9 cellular contexts compared by ENCODE assay signal in the genomic region with DNA sequence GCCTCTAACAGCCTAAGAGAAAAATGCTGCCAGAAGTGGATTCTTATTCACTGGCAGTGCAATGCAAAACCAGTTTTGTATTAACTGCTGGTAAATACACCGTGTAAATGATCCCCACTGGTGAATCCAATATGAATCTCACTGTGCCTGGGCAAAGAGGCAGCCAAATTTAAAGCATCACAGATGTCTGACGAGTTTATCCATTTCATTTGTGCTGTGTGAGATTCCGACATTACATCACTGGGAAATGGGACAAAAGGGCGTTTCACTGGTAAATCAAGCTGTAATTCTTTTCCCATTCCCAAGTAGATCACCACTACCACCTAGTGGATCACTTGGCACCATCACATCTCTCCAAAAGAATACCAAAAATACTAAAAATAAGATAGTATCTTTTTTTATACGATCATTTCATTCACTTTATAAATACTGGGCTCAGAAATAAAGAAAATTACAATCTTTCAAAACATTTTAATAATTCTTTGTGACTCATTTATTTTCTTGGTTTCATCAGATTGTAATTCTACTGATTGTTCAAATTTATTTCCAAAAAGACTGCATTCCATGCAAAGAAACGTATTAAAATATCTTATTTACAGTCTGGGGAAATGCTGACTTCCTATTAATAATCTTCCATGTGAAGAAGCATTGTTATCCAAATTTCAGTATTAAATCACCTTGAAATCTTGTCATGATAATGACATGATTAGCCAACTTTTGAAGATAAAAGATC.
DNase-seq lines count a peak whose midpoint lies in the region; ATAC-seq, FAIRE-seq and TF ChIP-seq lines count a peak whose summit lies in the region.
"Had no signal": no experiment of that assay in that cellular context is flagged by ENCODE, and none has a peak within 500 bp of the region (broad histone marks: within the 10 kb centered on the region; RNA-seq: fewer than 3 reads in every experiment).

No MANE protein-coding gene starts in this region.

- intact Hi-C loops in A673 (cut with micrococcal nuclease; ENCODE audit: unreplicated experiment) = no loop called here

- TF ChIP-seq CTCF in A673 (conservative IDR thresholded peaks at IDR 0.05; ENCODE audit: low read depth, low read length) (peak; percentile 62), keratinocyte (optimal IDR thresholded peaks at IDR 0.05 in 1 of 3, IDR thresholded peaks at IDR 0.05 in 1 of 3, conservative IDR thresholded peaks at IDR 0.05 in 1 of 3; ENCODE audit: extremely low read depth in 1 of 3, insufficient read depth in 2 of 3, low read length in 3 of 3) (peak; percentile 40 to 64 (median 47))

- POLR2A ChIA-PET in A673 (lab: Charles Lee; ENCODE audit: low non-redundant PET) = no interaction called here
- POLR2A ChIA-PET in CD8-positive, alpha-beta memory T cell (lab: Charles Lee) = no interaction called here

- H3K36me3 ChIP-seq in A673 (ENCODE audit: insufficient read depth, low read length, poor library complexity, severe bottlenecking) = no peaks in the 10 kb centered on the region
- no peaks in the 10 kb centered on the region for H3K36me3 ChIP-seq in keratinocyte (ENCODE audit: control insufficient read depth in 2 of 2, extremely low read depth in 1 of 2, insufficient read depth in 2 of 2, low read length in 2 of 2)
- H3K36me3 ChIP-seq in effector memory CD4-positive, alpha-beta T cell (ENCODE audit: control insufficient read depth, insufficient read depth, low read length) = no peaks in the 10 kb centered on the region
- no peaks in the 10 kb centered on the region for H3K36me3 ChIP-seq in CD8-positive, alpha-beta memory T cell (ENCODE audit: insufficient read depth, low read length)
- H3K36me3 ChIP-seq: upper lobe of left lung had no signal

- H3K4me1 ChIP-seq in A673 (ENCODE audit: insufficient read depth, low read length, poor library complexity, severe bottlenecking) = no peaks in the 10 kb centered on the region
- H3K4me1 ChIP-seq in keratinocyte (ENCODE audit: control insufficient read depth, extremely low read depth, insufficient read depth, low read length) = no peaks in the 10 kb centered on the region
- H3K4me1 ChIP-seq in effector memory CD4-positive, alpha-beta T cell (ENCODE audit: control insufficient read depth, insufficient read depth, low read length, poor library complexity, severe bottlenecking) = no peaks in the 10 kb centered on the region
- no peaks in the 10 kb centered on the region for H3K4me1 ChIP-seq in CD8-positive, alpha-beta memory T cell (ENCODE audit: insufficient read depth, low read length)
- H3K4me1 ChIP-seq: upper lobe of left lung had no signal

- no peaks in the 10 kb centered on the region for H3K27me3 Mint-ChIP-seq in activated T-cell treated with anti-CD3 and anti-CD28 coated beads, Interleukin-2, amount 50 U/mL, for 24 hours
- H3K27me3 Mint-ChIP-seq in CD8-positive, alpha-beta memory T cell = no peaks in the 10 kb centered on the region

- peaks cover 37% of the 10 kb centered on the region for H3K27me3 ChIP-seq in A673 (replicated peaks; ENCODE audit: insufficient read depth, low read depth, low read length, poor library complexity)
- H3K27me3 ChIP-seq in keratinocyte (ENCODE audit: control insufficient read depth, extremely low read depth, insufficient read depth, low read length) = no peaks in the 10 kb centered on the region
- H3K27me3 ChIP-seq in effector memory CD4-positive, alpha-beta T cell (replicated peaks; ENCODE audit: control insufficient read depth, insufficient read depth, low read length, poor library complexity, severe bottlenecking) = no peaks in the 10 kb centered on the region
- no peaks in the 10 kb centered on the region for H3K27me3 ChIP-seq in CD8-positive, alpha-beta memory T cell (ENCODE audit: insufficient read depth, low read length, poor library complexity, severe bottlenecking)
- H3K27me3 ChIP-seq: upper lobe of left lung had no signal

- H3K4me3 ChIP-seq in A673 (ENCODE audit: low read depth, low read length, poor library complexity, severe bottlenecking) (no peak overlapping the region), keratinocyte (ENCODE audit: control insufficient read depth in 2 of 3, extremely low read depth in 1 of 3, insufficient read depth in 2 of 3, low read depth in 1 of 3, low read length in 3 of 3) (no peak overlapping the region)
- no peak overlapping the region for H3K4me3 ChIP-seq in effector memory CD4-positive, alpha-beta T cell (ENCODE audit: insufficient read depth, low read depth, low read length, poor library complexity, severe bottlenecking)
- H3K4me3 ChIP-seq in CD8-positive, alpha-beta memory T cell (ENCODE audit: low read length) = no peak overlapping the region
- H3K4me3 ChIP-seq: upper lobe of left lung had no signal

- no peak overlapping the region for H3K4me2 ChIP-seq in keratinocyte (ENCODE audit: control insufficient read depth, extremely low read depth, insufficient read depth, low read depth, low read length)

- CTCF ChIA-PET in A673 (lab: Charles Lee) = interaction anchor here (0.7 to 1.0 kb wide), 3 partner anchors 42 to 1150 kb away, joined by 3 read pairs; no protein-coding TSS in a partner anchor
- CTCF ChIA-PET in CD8-positive, alpha-beta memory T cell (lab: Charles Lee) = no interaction called here

- H3K9me1 ChIP-seq in keratinocyte (ENCODE audit: control insufficient read depth, extremely low read depth, insufficient read depth, low read length) = no peaks in the 10 kb centered on the region

- H3K27ac ChIP-seq in A673 (ENCODE audit: low read depth, low read length, poor library complexity, severe bottlenecking) (no peak overlapping the region), angular gyrus (ENCODE audit: low read depth, low read length) (peak overlapping the region; percentile 50), keratinocyte (ENCODE audit: control insufficient read depth, insufficient read depth, low read length) (no peak overlapping the region)
- H3K27ac ChIP-seq in effector memory CD4-positive, alpha-beta T cell (ENCODE audit: insufficient read depth, low read length, poor library complexity, severe bottlenecking) = no peak overlapping the region
- no peak overlapping the region for H3K27ac ChIP-seq in CD8-positive, alpha-beta memory T cell (ENCODE audit: low read depth, low read length)
- H3K27ac ChIP-seq: upper lobe of left lung had no signal

- H3K9me3 ChIP-seq in A673 (ENCODE audit: low read depth, low read length, poor library complexity, severe bottlenecking) (no peaks in the 10 kb centered on the region), keratinocyte (ENCODE audit: control insufficient read depth, low read depth, low read length) (no peaks in the 10 kb centered on the region)
- H3K9me3 ChIP-seq in effector memory CD4-positive, alpha-beta T cell (ENCODE audit: control insufficient read depth, low read length) = no peaks in the 10 kb centered on the region
- H3K9me3 ChIP-seq in CD8-positive, alpha-beta memory T cell (ENCODE audit: low read length) = no peaks in the 10 kb centered on the region
- H3K9me3 ChIP-seq: upper lobe of left lung had no signal

- no peak for FAIRE-seq in keratinocyte (lab: Jason Lieb, UNC)

- no peaks in the 10 kb centered on the region for H3K79me2 ChIP-seq in keratinocyte (ENCODE audit: control insufficient read depth, insufficient read depth, low read length)

- H3K4me1 Mint-ChIP-seq in activated T-cell treated with anti-CD3 and anti-CD28 coated beads, Interleukin-2, amount 50 U/mL, for 24 hours (ENCODE audit: low read depth) = no peaks in the 10 kb centered on the region
- H3K4me1 Mint-ChIP-seq in CD8-positive, alpha-beta memory T cell = no peaks in the 10 kb centered on the region

- no peaks in the 10 kb centered on the region for H3K36me3 Mint-ChIP-seq in activated T-cell treated with anti-CD3 and anti-CD28 coated beads, Interleukin-2, amount 50 U/mL, for 24 hours (ENCODE audit: low read depth)
- no peaks in the 10 kb centered on the region for H3K36me3 Mint-ChIP-seq in CD8-positive, alpha-beta memory T cell

- dilution Hi-C loops in keratinocyte (cut with MboI; ENCODE audit: extremely low pct_ligation_motif_present, low sequenced_read_pairs) = loop anchor here (25.0 kb wide), 1 partner anchor 1333 kb away; no protein-coding TSS in a partner anchor

- ATAC-seq in GM21381 (IDR thresholded peaks at IDR 0.05; ENCODE audit: unreplicated experiment) = no peak

- no peak overlapping the region for H3K9ac ChIP-seq in keratinocyte (ENCODE audit: control insufficient read depth, extremely low read depth, insufficient read depth, low read length)

- H3K27ac Mint-ChIP-seq in activated T-cell treated with anti-CD3 and anti-CD28 coated beads, Interleukin-2, amount 50 U/mL, for 24 hours = no peak overlapping the region
- H3K27ac Mint-ChIP-seq in CD8-positive, alpha-beta memory T cell = no peak overlapping the region

- H3K4me3 Mint-ChIP-seq in activated T-cell treated with anti-CD3 and anti-CD28 coated beads, Interleukin-2, amount 50 U/mL, for 24 hours = no peak overlapping the region
- H3K4me3 Mint-ChIP-seq in CD8-positive, alpha-beta memory T cell = no peak overlapping the region

- H2AFZ ChIP-seq in keratinocyte (ENCODE audit: control insufficient read depth, low read length) = no peak overlapping the region

- no peaks in the 10 kb centered on the region for H4K20me1 ChIP-seq in keratinocyte (ENCODE audit: control insufficient read depth, extremely low read depth, insufficient read depth, low read length)

- no TSS peak for BruUV-seq in A673 (replicated peaks; lab: Mats Ljungman, UMichigan)

- H3K9me3 Mint-ChIP-seq in activated T-cell treated with anti-CD3 and anti-CD28 coated beads, Interleukin-2, amount 50 U/mL, for 24 hours = no peaks in the 10 kb centered on the region
- peaks cover 0 to 10% (median 3%) of the 10 kb centered on the region in 5 donors for H3K9me3 Mint-ChIP-seq in CD8-positive, alpha-beta memory T cell

- DNase-seq in A673 (ENCODE audit: low spot score) (peak; percentile 64), HPDE6-E6E7 (ENCODE audit: extremely low spot score) (peak; percentile 36), keratinocyte (ENCODE audit: low read depth, low spot score) (no peak)
- DNase-seq in activated T-cell treated with anti-CD3 and anti-CD28 coated beads, Interleukin-2, amount 50 U/mL, for 24 hours = no peak
- no peak for DNase-seq in effector memory CD4-positive, alpha-beta T cell
- DNase-seq in CD8-positive, alpha-beta memory T cell = no peak
- DNase-seq: upper lobe of left lung had no signal

Comparison
In these comparisons a context has a peak if more than half of its experiments do, and no peak if none do; other contexts are left out.
1. DNase-seq: peak in A673 (single experiment) and HPDE6-E6E7 (single experiment); none in keratinocyte (single experiment), activated T-cell treated with anti-CD3 and anti-CD28 coated beads, Interleukin-2, amount 50 U/mL, for 24 hours (single experiment), effector memory CD4-positive, alpha-beta T cell (0 of 3) and CD8-positive, alpha-beta memory T cell (0 of 5).